ENCODE assay signal across 8 cellular contexts in genomic region chr9:134449180-134449916, GRCh38.
DNase-seq lines count a peak whose midpoint lies in the region; TF ChIP-seq lines count a peak whose summit lies in the region.

No MANE protein-coding gene starts in this region.

- H3K27me3 Mint-ChIP-seq in neural crest cell (ENCODE audit: low read depth), result peaks cover 9% of the 10 kb centered on the region

- TF ChIP-seq RAD21 in Ishikawa (IDR thresholded peaks at IDR 0.05; ENCODE audit: low read depth), result peak; percentile 98

- H3K27ac Mint-ChIP-seq in neural crest cell (ENCODE audit: unreplicated experiment), result no peak overlapping the region

- H3K9me3 Mint-ChIP-seq in neural crest cell, result peaks cover 4% of the 10 kb centered on the region

- H3K4me3 Mint-ChIP-seq in neural crest cell, result peak overlapping the region; percentile 48

- H3K36me3 Mint-ChIP-seq in neural crest cell (ENCODE audit: low read depth), result peaks cover 4% of the 10 kb centered on the region

- H3K4me3 ChIP-seq in fibroblast of pulmonary artery (replicated peaks; ENCODE audit: low read depth, low read length), result no peak overlapping the region

- H3K4me1 Mint-ChIP-seq in neural crest cell, result peaks cover 11% of the 10 kb centered on the region

- no peak for TF ChIP-seq EP300 in Ishikawa (IDR thresholded peaks at IDR 0.05; ENCODE audit: borderline replicate concordance)

- peak; percentile 70 for DNase-seq in CMK (ENCODE audit: low read depth)
- DNase-seq in GM20000 (ENCODE audit: low spot score), result peak; percentile 93
- peak; percentile 93 for DNase-seq in RKO (ENCODE audit: low spot score)
- DNase-seq in activated T-helper 1 cell treated with Interleukin-2 at 50 U/mL for 16 hours (ENCODE audit: low read depth), result peak; percentile 68
- DNase-seq in fibroblast of pulmonary artery (ENCODE audit: low read depth), result peak; percentile 97
- peak; percentile 86 for DNase-seq in neural crest cell (ENCODE audit: low read depth, low spot score)
- peak; percentile 92 for DNase-seq in stromal cell of bone marrow (ENCODE audit: low read depth)

- TF ChIP-seq CTCF in GM20000 (IDR thresholded peaks at IDR 0.05; ENCODE audit: extremely low read depth, missing control alignments), result peak; percentile 79
- TF ChIP-seq CTCF in fibroblast of pulmonary artery (IDR thresholded peaks at IDR 0.05; ENCODE audit: low read length, missing control alignments), result peak; percentile 94
- TF ChIP-seq CTCF in neural crest cell (conservative IDR thresholded peaks at IDR 0.05), result peak; percentile 86

TF ChIP-seq in Ishikawa, 13 proteins besides CTCF, POLR2A, EP300 and RAD21:
- no peak for TF ChIP-seq TCF12 (IDR thresholded peaks at IDR 0.05; ENCODE audit: low read depth)
- TF ChIP-seq REST (IDR thresholded peaks at IDR 0.05; ENCODE audit: low read depth), result no peak
- TF ChIP-seq TEAD4 (IDR thresholded peaks at IDR 0.05), result no peak
- no peak for TF ChIP-seq TAF1 (IDR thresholded peaks at IDR 0.05; ENCODE audit: low read depth)
- no peak for TF ChIP-seq YY1 (IDR thresholded peaks at IDR 0.05; ENCODE audit: low read depth)
- TF ChIP-seq NFIC (IDR thresholded peaks at IDR 0.05), result no peak
- no peak for TF ChIP-seq CEBPB (IDR thresholded peaks at IDR 0.05)
- TF ChIP-seq CREB1 (IDR thresholded peaks at IDR 0.05; ENCODE audit: low read depth), result no peak
- no peak for TF ChIP-seq ZBTB7A (IDR thresholded peaks at IDR 0.05; ENCODE audit: low read depth)
- no peak for TF ChIP-seq FOXM1 (IDR thresholded peaks at IDR 0.05; ENCODE audit: borderline replicate concordance, low read depth)
- TF ChIP-seq MAX (IDR thresholded peaks at IDR 0.05), result no peak
- TF ChIP-seq EGR1 (IDR thresholded peaks at IDR 0.05), result no peak
- TF ChIP-seq, protein P1, sequence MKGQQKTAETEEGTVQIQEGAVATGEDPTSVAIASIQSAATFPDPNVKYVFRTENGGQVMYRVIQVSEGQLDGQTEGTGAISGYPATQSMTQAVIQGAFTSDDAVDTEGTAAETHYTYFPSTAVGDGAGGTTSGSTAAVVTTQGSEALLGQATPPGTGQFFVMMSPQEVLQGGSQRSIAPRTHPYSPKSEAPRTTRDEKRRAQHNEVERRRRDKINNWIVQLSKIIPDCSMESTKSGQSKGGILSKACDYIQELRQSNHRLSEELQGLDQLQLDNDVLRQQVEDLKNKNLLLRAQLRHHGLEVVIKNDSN (IDR thresholded peaks at IDR 0.05), result no peak
TF ChIP-seq in Ishikawa: peak in this region for 0.
